ENCODE assay signal across 1 cellular context in the genomic region with DNA sequence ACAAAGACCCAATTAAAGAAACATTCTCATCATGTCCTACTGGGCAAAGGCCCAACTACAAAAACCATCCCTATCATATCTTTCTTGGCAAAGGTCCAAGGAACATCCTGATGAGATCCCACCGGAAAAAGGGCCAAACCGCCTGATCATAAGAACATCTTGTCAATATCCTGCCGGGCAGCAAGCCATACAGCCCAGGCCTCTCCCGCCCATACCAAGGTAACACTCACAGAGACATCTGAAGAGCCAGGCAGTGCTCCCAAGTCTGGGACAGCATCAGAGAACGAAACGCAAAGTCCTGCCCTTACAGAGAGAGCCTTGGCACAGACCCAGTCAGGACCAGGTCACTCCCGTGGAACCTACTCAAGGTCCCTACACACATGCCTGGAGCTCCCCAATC.
TF ChIP-seq lines count a peak whose summit lies in the region.

No MANE protein-coding gene starts in this region.

TF ChIP-seq in HEK293T, 16 proteins besides CTCF, POLR2A, EP300 and RAD21 (continued from another document):
- TF ChIP-seq LEF1 (IDR thresholded peaks at IDR 0.05; ENCODE audit: borderline replicate concordance) (no peak), ELF4 (IDR thresholded peaks at IDR 0.05) (no peak), FOXA1 (IDR thresholded peaks at IDR 0.05) (no peak), TARDBP (IDR thresholded peaks at IDR 0.05) (no peak), SUZ12 (IDR thresholded peaks at IDR 0.05) (no peak), BHLHE40 (IDR thresholded peaks at IDR 0.05; ENCODE audit: borderline replicate concordance) (no peak)
